Comparison of ENCODE assay signal across 10 cellular contexts in the genomic region with DNA sequence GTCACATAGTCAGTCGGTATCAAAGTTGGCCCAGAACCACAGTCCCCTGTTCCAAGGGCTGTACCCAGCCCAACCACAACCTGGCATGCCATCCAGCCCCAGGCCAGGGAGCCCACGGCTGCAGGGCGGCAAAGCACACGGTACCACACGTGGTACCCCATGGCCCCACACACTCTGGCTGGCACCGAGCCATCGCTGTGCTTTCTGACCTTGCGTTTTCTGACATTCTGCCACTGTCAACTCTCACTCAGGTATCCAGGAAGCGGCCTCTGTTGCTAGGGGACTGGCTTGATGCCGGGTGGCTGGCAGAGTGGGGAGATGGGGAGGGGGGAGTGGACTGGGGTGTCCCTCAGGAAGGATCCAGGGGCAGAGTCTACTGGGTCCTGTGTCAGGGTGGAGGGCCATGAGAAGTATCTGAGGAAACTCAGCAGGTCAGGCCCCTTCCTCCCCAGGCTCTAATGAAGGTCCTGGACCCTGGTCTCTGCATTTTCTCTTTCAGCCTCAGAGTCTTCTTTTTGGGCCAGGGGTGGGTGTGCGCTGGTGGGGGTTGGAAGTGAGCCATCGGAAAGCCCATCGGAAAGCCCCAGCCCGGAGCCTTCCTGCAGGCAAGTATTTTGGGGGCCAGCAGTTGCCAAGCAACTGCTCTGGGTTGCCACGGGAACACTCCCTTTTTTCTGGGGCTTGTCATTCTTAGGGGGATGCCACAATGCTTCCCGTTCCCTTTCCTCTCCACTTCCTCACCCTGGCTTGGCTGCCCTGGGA. TPM values are rescaled to one million over a fixed set of nuclear protein-coding genes. Genes with fewer than 3 reads are reported as not detected.
DNase-seq lines count a peak whose midpoint lies in the region; ATAC-seq, FAIRE-seq and TF ChIP-seq lines count a peak whose summit lies in the region.
"Had no signal": no experiment of that assay in that cellular context is flagged by ENCODE, and none has a peak within 500 bp of the region (broad histone marks: within the 10 kb centered on the region; RNA-seq: fewer than 3 reads in every experiment).

No MANE protein-coding gene starts in this region.

- no peaks in the 10 kb centered on the region for H3K9me3 ChIP-seq in smooth muscle cell (replicated peaks; ENCODE audit: low read depth)
- H3K9me3 ChIP-seq: tibial artery had no signal

- H3K27ac ChIP-seq in smooth muscle cell (ENCODE audit: low read depth) = no peak overlapping the region
- H3K27ac ChIP-seq: tibial artery had no signal

- peak; percentile 86 for FAIRE-seq in GM12891 (lab: Jason Lieb, UNC)
- FAIRE-seq: keratinocyte had no signal

- peaks cover 65% of the 10 kb centered on the region for H3K4me1 Mint-ChIP-seq in activated CD4-positive, alpha-beta T cell treated with anti-CD3 and anti-CD28 coated beads, Interleukin-2, amount 10 ng/mL, durations not matched to agents 24 days and 14 days

- no peak overlapping the region for H3K4me3 ChIP-seq in smooth muscle cell
- H3K4me3 ChIP-seq: tibial artery had no signal

- no peak for TF ChIP-seq CTCF in smooth muscle cell (IDR thresholded peaks at IDR 0.05; ENCODE audit: borderline replicate concordance, insufficient read depth, poor library complexity, severe bottlenecking)

- WGBS in smooth muscle cell (ENCODE audit: low lambda C conversion rate) = 94% methylated on average over 16 of the region's 16 CpGs

- no peak overlapping the region for H3K4me2 ChIP-seq in smooth muscle cell

- H3K36me3 Mint-ChIP-seq in activated CD4-positive, alpha-beta T cell treated with anti-CD3 and anti-CD28 coated beads, Interleukin-2, amount 10 ng/mL, durations not matched to agents 24 days and 14 days (ENCODE audit: low read depth) = peaks cover 13% of the 10 kb centered on the region

- H4K20me1 ChIP-seq in smooth muscle cell (ENCODE audit: low read depth) = peaks cover 96% of the 10 kb centered on the region

- DNase-seq in GM12891 (ENCODE audit: insufficient read length, low spot score) (peak; percentile 68), dermis blood vessel endothelial cell (peak; percentile 44), smooth muscle cell (lab: John Stamatoyannopoulos, UW; ENCODE audit: unreplicated experiment) (no peak), NCI-H345 treated with DMSO at 0.1 percent for 48 hours (lab: John Stamatoyannopoulos, UW; ENCODE audit: unreplicated experiment) (no peak), AG20443 (ENCODE audit: low spot score) (no peak)
- peak; percentile 90 for DNase-seq in activated CD4-positive, alpha-beta T cell treated with anti-CD3 and anti-CD28 coated beads, Interleukin-2, amount 10 ng/mL, durations not matched to agents 24 days and 14 days
- DNase-seq in stimulated activated CD4-positive, alpha-beta T cell treated with anti-CD3 and anti-CD28 coated beads, Interleukin-4, amount 100 ng/mL, for 1 hour = peak; percentile 60
- DNase-seq: tibial artery had no signal

- no peaks in the 10 kb centered on the region for H3K27me3 ChIP-seq in smooth muscle cell (ENCODE audit: low read depth)
- H3K27me3 ChIP-seq: tibial artery had no signal

- peak overlapping the region; percentile 89 for H3K27ac Mint-ChIP-seq in activated CD4-positive, alpha-beta T cell treated with anti-CD3 and anti-CD28 coated beads, Interleukin-2, amount 10 ng/mL, durations not matched to agents 24 days and 14 days

- ATAC-seq in GM21381 (IDR thresholded peaks at IDR 0.05; ENCODE audit: unreplicated experiment) = no peak

- no peaks in the 10 kb centered on the region for H3F3A ChIP-seq in smooth muscle cell (ENCODE audit: low read depth)

- intact Hi-C loops in activated CD4-positive, alpha-beta T cell treated with anti-CD3 and anti-CD28 coated beads, Interleukin-2, amount 10 ng/mL, durations not matched to agents 24 days and 14 days (cut with micrococcal nuclease) = loop anchor here (10.0 kb wide), 1 partner anchor 267 kb away; a partner anchor contains a TSS

- peak overlapping the region; percentile 67 for H3K4me3 Mint-ChIP-seq in activated CD4-positive, alpha-beta T cell treated with anti-CD3 and anti-CD28 coated beads, Interleukin-2, amount 10 ng/mL, durations not matched to agents 24 days and 14 days

- no peaks in the 10 kb centered on the region for H3K36me3 ChIP-seq in smooth muscle cell (ENCODE audit: low read depth)
- H3K36me3 ChIP-seq: tibial artery had no signal

- no peaks in the 10 kb centered on the region for H3K27me3 Mint-ChIP-seq in activated CD4-positive, alpha-beta T cell treated with anti-CD3 and anti-CD28 coated beads, Interleukin-2, amount 10 ng/mL, durations not matched to agents 24 days and 14 days

- H2AFZ ChIP-seq in smooth muscle cell (ENCODE audit: low read depth) = no peak overlapping the region

- H3K4me1 ChIP-seq in smooth muscle cell (ENCODE audit: low read depth) = peaks cover 7% of the 10 kb centered on the region

- H3K9ac ChIP-seq in smooth muscle cell (ENCODE audit: low read depth) = no peak overlapping the region

- TF ChIP-seq POLR2A in GM12891 (IDR thresholded peaks at IDR 0.05; ENCODE audit: low read depth, low read length) = no peak; the same call in 1 of the 2 replicates

- no peaks in the 10 kb centered on the region for H3K9me3 Mint-ChIP-seq in activated CD4-positive, alpha-beta T cell treated with anti-CD3 and anti-CD28 coated beads, Interleukin-2, amount 10 ng/mL, durations not matched to agents 24 days and 14 days

- peaks cover 58% of the 10 kb centered on the region for H3K79me2 ChIP-seq in smooth muscle cell (ENCODE audit: low read depth)

TF ChIP-seq in GM12891, 5 proteins besides CTCF, POLR2A, EP300 and RAD21:
- no peak for TF ChIP-seq POU2F2 (IDR thresholded peaks at IDR 0.05; ENCODE audit: low read depth, low read length)
- TF ChIP-seq POLR2AphosphoS5 (IDR thresholded peaks at IDR 0.05; ENCODE audit: low read depth, low read length) = peak; percentile 39; the same call in 1 of the 2 replicates
- TF ChIP-seq TAF1 (IDR thresholded peaks at IDR 0.05; ENCODE audit: low read depth, low read length) = no peak
- no peak for TF ChIP-seq PAX5 (IDR thresholded peaks at IDR 0.05; ENCODE audit: insufficient read depth, low read length, severe bottlenecking)
- 0 out of 2 replicates have a peak, but pooled peaks have one; percentile 13 for TF ChIP-seq SPI1 (IDR thresholded peaks at IDR 0.05; ENCODE audit: low read depth, low read length)

RNA-seq across cellular contexts. Expression of a gene that starts 21.0 kb away (rescaled TPM):
- polyA plus RNA-seq in GM12891 (2012; ENCODE audit: low read depth, missing spikeins) = 27.7 TPM
- total RNA-seq in activated CD4-positive, alpha-beta T cell treated with anti-CD3 and anti-CD28 coated beads, Interleukin-2, amount 10 ng/mL, durations not matched to agents 24 days and 14 days = 93.0 and 96.7 TPM in 2 replicates
- total RNA-seq in dermis blood vessel endothelial cell (68.7 and 68.9 TPM in 2 replicates), smooth muscle cell (27.8 and 28.5 TPM in 2 replicates)
- polyA plus RNA-seq in smooth muscle cell = 37.7 and 43.7 TPM in 2 replicates

RNA-seq across cellular contexts. Expression of a gene that starts 21.7 kb away (rescaled TPM):
- polyA plus RNA-seq in GM12891 (2012; ENCODE audit: low read depth, missing spikeins) = 1.2 TPM
- total RNA-seq in activated CD4-positive, alpha-beta T cell treated with anti-CD3 and anti-CD28 coated beads, Interleukin-2, amount 10 ng/mL, durations not matched to agents 24 days and 14 days = 6.8 and 8.2 TPM in 2 replicates
- 15.7 and 28.0 TPM in 2 replicates for total RNA-seq in dermis blood vessel endothelial cell
- total RNA-seq in smooth muscle cell = 8.2 and 11.3 TPM in 2 replicates
- polyA plus RNA-seq in smooth muscle cell = 4.5 and 6.7 TPM in 2 replicates

Comparison
In these comparisons a context has a peak if more than half of its experiments do, and no peak if none do; other contexts are left out.
1. DNase-seq: peak in GM12891 (single experiment), activated CD4-positive, alpha-beta T cell treated with anti-CD3 and anti-CD28 coated beads, Interleukin-2, amount 10 ng/mL, durations not matched to agents 24 days and 14 days (single experiment), dermis blood vessel endothelial cell (single experiment) and stimulated activated CD4-positive, alpha-beta T cell treated with anti-CD3 and anti-CD28 coated beads, Interleukin-4, amount 100 ng/mL, for 1 hour (single experiment); none in smooth muscle cell (single experiment), NCI-H345 treated with DMSO at 0.1 percent for 48 hours (single experiment) and AG20443 (single experiment).